10 cellular contexts compared by ENCODE assay signal in the genomic region with DNA sequence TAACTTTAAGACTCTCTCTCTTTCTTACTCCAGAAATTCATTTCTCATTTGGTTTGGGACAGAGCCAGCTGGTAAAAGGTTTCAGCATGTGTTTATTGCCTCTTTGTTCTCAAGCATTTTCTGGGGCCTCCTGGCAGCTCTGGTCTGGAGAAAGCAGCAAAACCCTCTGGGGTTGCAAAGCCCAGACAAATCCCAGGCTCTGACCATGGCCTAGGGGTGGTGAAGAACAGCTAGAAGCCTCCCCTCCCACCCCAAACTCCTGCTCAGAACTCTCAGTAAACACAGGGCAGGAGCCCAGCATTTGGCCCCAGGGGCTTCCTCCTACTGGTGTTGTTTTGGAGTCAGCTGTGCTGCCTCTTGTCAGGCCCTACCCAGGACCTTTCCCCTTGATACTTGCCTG.
DNase-seq lines count a peak whose midpoint lies in the region; ATAC-seq lines count a peak whose summit lies in the region.
"Had no signal": no experiment of that assay in that cellular context is flagged by ENCODE, and none has a peak within 500 bp of the region (broad histone marks: within the 10 kb centered on the region; RNA-seq: fewer than 3 reads in every experiment).

No MANE protein-coding gene starts in this region.

- DNase-seq in AG20443 (ENCODE audit: low spot score): peak; percentile 69
- peak; percentile 35 for DNase-seq in SK-MEL-5 (ENCODE audit: low read depth, low spot score)
- peak; percentile 94 for DNase-seq in fibroblast of peridontal ligament (ENCODE audit: extremely low read depth)
- DNase-seq in trophoblast cell: peak in 1 of 2 donors; percentile 14
- no peak for DNase-seq in mesenteric fat pad (ENCODE audit: low spot score)
- DNase-seq in stimulated activated naive CD4-positive, alpha-beta T cell treated with Interleukin-2 at 50 U/mL for 16 hours (lab: John Stamatoyannopoulos, UW): no peak
- DNase-seq: NCI-H2227 treated with DMSO at 0.1 percent for 48 hours had no signal

- no peak for ATAC-seq in HG03139 (IDR thresholded peaks at IDR 0.05; ENCODE audit: unreplicated experiment)
- no peak for ATAC-seq in HG02798 (IDR thresholded peaks at IDR 0.05; ENCODE audit: poor library complexity, unreplicated experiment)

- H3K9ac ChIP-seq in trophoblast cell (ENCODE audit: low read length): no peak overlapping the region

- H3K9me3 ChIP-seq in trophoblast cell (ENCODE audit: insufficient read depth, low read depth, low read length): no peaks in the 10 kb centered on the region
- H3K9me3 ChIP-seq: Caco-2 had no signal

- no peak overlapping the region for H2BK120ac ChIP-seq in trophoblast cell (ENCODE audit: insufficient read depth, low read length, poor library complexity)

- H3K23ac ChIP-seq in trophoblast cell (ENCODE audit: low read length): no peak overlapping the region

- no peak overlapping the region for H4K8ac ChIP-seq in trophoblast cell (ENCODE audit: low read depth, low read length)

- peaks cover 8 to 10% of the 10 kb centered on the region in 2 experiments for H3K4me1 ChIP-seq in trophoblast cell (ENCODE audit: control insufficient read depth in 1 of 2, insufficient read depth in 2 of 2, low read length in 2 of 2)

- H4K12ac ChIP-seq in trophoblast cell (ENCODE audit: low read depth, low read length): no peak overlapping the region

- in situ Hi-C loops in SK-MEL-5 (cut with HindIII; ENCODE audit: low pct_unique_long_range_greater_than_20kb, low sequenced_read_pairs): no loop called here

- no peak overlapping the region for H2BK5ac ChIP-seq in trophoblast cell (ENCODE audit: low read depth, low read length, poor library complexity)

- H2BK12ac ChIP-seq in trophoblast cell (ENCODE audit: low read length): no peak overlapping the region

- H3K4me3 ChIP-seq in trophoblast cell (ENCODE audit: low read depth, low read length): no peak overlapping the region

- H3K36me3 ChIP-seq in trophoblast cell (ENCODE audit: control insufficient read depth in 1 of 2, insufficient read depth in 2 of 2, low read length in 2 of 2): no peaks in the 10 kb centered on the region

- no peak overlapping the region for H3K4me2 ChIP-seq in trophoblast cell (ENCODE audit: low read length)

- peaks cover 8% of the 10 kb centered on the region for H3K79me1 ChIP-seq in trophoblast cell (ENCODE audit: low read length)

- no peaks in the 10 kb centered on the region for H3K27me3 ChIP-seq in trophoblast cell (ENCODE audit: insufficient read depth, low read length)

- no peaks in the 10 kb centered on the region for H3K79me2 ChIP-seq in trophoblast cell (ENCODE audit: control insufficient read depth, insufficient read depth, low read length, poor library complexity)

- H4K91ac ChIP-seq in trophoblast cell (ENCODE audit: low read depth, low read length): no peak overlapping the region

- H3K27ac ChIP-seq in trophoblast cell (ENCODE audit: low read depth, low read length): peak overlapping the region; percentile 8

- no peak overlapping the region for H3K4ac ChIP-seq in trophoblast cell (ENCODE audit: low read depth, low read length)

- no peak overlapping the region for H2AK5ac ChIP-seq in trophoblast cell (ENCODE audit: low read length)

- H3K14ac ChIP-seq in trophoblast cell (ENCODE audit: low read length): no peak overlapping the region

- no peak overlapping the region for H3K18ac ChIP-seq in trophoblast cell (ENCODE audit: low read length)

- no peak overlapping the region for H2AFZ ChIP-seq in trophoblast cell (ENCODE audit: insufficient read depth, low read length, poor library complexity)

Comparison
In these comparisons a context has a peak if more than half of its experiments do, and no peak if none do; other contexts are left out.
1. DNase-seq: peak in AG20443 (single experiment), SK-MEL-5 (single experiment) and fibroblast of peridontal ligament (single experiment); none in mesenteric fat pad (single experiment) and stimulated activated naive CD4-positive, alpha-beta T cell treated with Interleukin-2 at 50 U/mL for 16 hours (single experiment).